17 cellular contexts compared by ENCODE assay signal in genomic region chr13:40772765-40773473, GRCh38. TPM values are rescaled to one million over a fixed set of nuclear protein-coding genes. Genes with fewer than 3 reads are reported as not detected.
DNase-seq lines count a peak whose midpoint lies in the region; TF ChIP-seq lines count a peak whose summit lies in the region.
"Had no signal": no experiment of that assay in that cellular context is flagged by ENCODE, and none has a peak within 500 bp of the region (broad histone marks: within the 10 kb centered on the region; RNA-seq: fewer than 3 reads in every experiment).

No MANE protein-coding gene starts in this region.

- no peaks in the 10 kb centered on the region for H3K27me3 Mint-ChIP-seq in activated CD4-positive, alpha-beta T cell treated with anti-CD3 and anti-CD28 coated beads, Interleukin-2, amount 10 ng/mL, durations not matched to agents 7 days and 5 days
- no peaks in the 10 kb centered on the region for H3K27me3 Mint-ChIP-seq in Caco-2 (ENCODE audit: insufficient read depth, unreplicated experiment)
- H3K27me3 Mint-ChIP-seq in activated naive CD8-positive, alpha-beta T cell: no peaks in the 10 kb centered on the region
- peaks cover 4% of the 10 kb centered on the region for H3K27me3 Mint-ChIP-seq in nephron (ENCODE audit: low read depth)

- DNase-seq in activated CD4-positive, alpha-beta T cell treated with anti-CD3 and anti-CD28 coated beads, Interleukin-2, amount 10 ng/mL, durations not matched to agents 7 days and 5 days: no peak
- no peak for DNase-seq in activated CD4-positive, alpha-beta T cell treated with anti-CD3 and anti-CD28 coated beads, Interleukin-2, amount 50 U/mL, for 48 hours
- peak; percentile 54 to 65 for DNase-seq in Caco-2
- DNase-seq in ACHN: no peak
- no peak for DNase-seq in KBM-7
- no peak for DNase-seq in NCI-H510A treated with DMSO at 0.1 percent for 48 hours (lab: John Stamatoyannopoulos, UW)
- DNase-seq: caudate nucleus, HCEC 1CT, heart left ventricle, NCI-H524 treated with DMSO at 0.1 percent for 48 hours, right cardiac atrium, substantia nigra, uterus had no signal

- no peak for TF ChIP-seq CTCF in Caco-2 (IDR thresholded peaks at IDR 0.05; ENCODE audit: insufficient read depth in 1 of 2, low read depth in 1 of 2, low read length in 1 of 2, severe bottlenecking in 1 of 2, unreplicated experiment in 1 of 2)
- no peak for TF ChIP-seq CTCF in nephron (IDR thresholded peaks at IDR 0.05; ENCODE audit: unreplicated experiment in 3 of 3)

- intact Hi-C loops in Caco-2 (cut with micrococcal nuclease; ENCODE audit: unreplicated experiment): loop anchor here (2.0 kb wide), 1 partner anchor 142 kb away; no protein-coding TSS in a partner anchor

- H3K4me1 ChIP-seq in Caco-2: peaks cover 25% of the 10 kb centered on the region
- H3K4me1 ChIP-seq: uterus had no signal

- H3K4me3 ChIP-seq in Caco-2 (ENCODE audit: low read depth, low read length): no peak overlapping the region
- H3K4me3 ChIP-seq: A549, BLaER1, heart left ventricle, uterus had no signal

- in situ Hi-C loops in ACHN (cut with HindIII; ENCODE audit: low pct_ligation_motif_present, low pct_unique_long_range_greater_than_20kb, low sequenced_read_pairs) (no loop called here), KBM-7 (cut with MboI; ENCODE audit: low pct_unique_long_range_greater_than_20kb, low sequenced_read_pairs) (no loop called here)

- H3K27me3 ChIP-seq in Caco-2 (replicated peaks; ENCODE audit: control insufficient read depth, insufficient read depth, low read length): no peaks in the 10 kb centered on the region
- H3K27me3 ChIP-seq: BLaER1, heart left ventricle, uterus had no signal

- no peaks in the 10 kb centered on the region for H3K9me3 Mint-ChIP-seq in activated CD4-positive, alpha-beta T cell treated with anti-CD3 and anti-CD28 coated beads, Interleukin-2, amount 10 ng/mL, durations not matched to agents 7 days and 5 days
- H3K9me3 Mint-ChIP-seq in Caco-2 (ENCODE audit: unreplicated experiment) (no peaks in the 10 kb centered on the region), nephron (no peaks in the 10 kb centered on the region)
- no peaks in the 10 kb centered on the region for H3K9me3 Mint-ChIP-seq in activated naive CD8-positive, alpha-beta T cell (ENCODE audit: low read depth)

- no peaks in the 10 kb centered on the region for H3K36me3 ChIP-seq in Caco-2 (ENCODE audit: control insufficient read depth, insufficient read depth, low read length)
- H3K36me3 ChIP-seq: BLaER1, heart left ventricle, uterus had no signal

- peak overlapping the region; percentile 61 for H3K27ac Mint-ChIP-seq in activated CD4-positive, alpha-beta T cell treated with anti-CD3 and anti-CD28 coated beads, Interleukin-2, amount 10 ng/mL, durations not matched to agents 7 days and 5 days
- H3K27ac Mint-ChIP-seq in Caco-2 (ENCODE audit: unreplicated experiment) (no peak overlapping the region), nephron (peak overlapping the region in 2 of 3 experiments; percentile 48 to 63)
- no peak overlapping the region for H3K27ac Mint-ChIP-seq in activated naive CD8-positive, alpha-beta T cell

- TSS peak; percentile 44 for BruUV-seq in Caco-2 (replicated peaks; lab: Mats Ljungman, UMichigan)

- no peaks in the 10 kb centered on the region for H3K9me3 ChIP-seq in Caco-2
- H3K9me3 ChIP-seq: A549, BLaER1, heart left ventricle, uterus had no signal

- POLR2A ChIA-PET in activated CD4-positive, alpha-beta T cell treated with anti-CD3 and anti-CD28 coated beads, Interleukin-2, amount 10 ng/mL, durations not matched to agents 7 days and 5 days (lab: Charles Lee): no interaction called here
- POLR2A ChIA-PET in Caco-2 (lab: Charles Lee): no interaction called here

- H3K36me3 Mint-ChIP-seq in activated CD4-positive, alpha-beta T cell treated with anti-CD3 and anti-CD28 coated beads, Interleukin-2, amount 10 ng/mL, durations not matched to agents 7 days and 5 days (ENCODE audit: low read depth): peaks cover 1% of the 10 kb centered on the region
- peaks cover 14% of the 10 kb centered on the region for H3K36me3 Mint-ChIP-seq in Caco-2 (ENCODE audit: insufficient read depth, unreplicated experiment)
- H3K36me3 Mint-ChIP-seq in activated naive CD8-positive, alpha-beta T cell: peaks cover 2% of the 10 kb centered on the region
- H3K36me3 Mint-ChIP-seq in nephron (ENCODE audit: low read depth): no peaks in the 10 kb centered on the region

- peak overlapping the region; percentile 51 for H3K4me3 Mint-ChIP-seq in activated CD4-positive, alpha-beta T cell treated with anti-CD3 and anti-CD28 coated beads, Interleukin-2, amount 10 ng/mL, durations not matched to agents 7 days and 5 days
- no peak overlapping the region for H3K4me3 Mint-ChIP-seq in Caco-2 (ENCODE audit: unreplicated experiment)
- peak overlapping the region; percentile 53 for H3K4me3 Mint-ChIP-seq in activated naive CD8-positive, alpha-beta T cell
- peak overlapping the region; percentile 61 to 79 (median 74) for H3K4me3 Mint-ChIP-seq in nephron

- CTCF ChIA-PET in activated CD4-positive, alpha-beta T cell treated with anti-CD3 and anti-CD28 coated beads, Interleukin-2, amount 10 ng/mL, durations not matched to agents 7 days and 5 days (lab: Charles Lee): no interaction called here
- CTCF ChIA-PET in Caco-2 (lab: Charles Lee): no interaction called here

- peaks cover 51% of the 10 kb centered on the region for H3K4me1 Mint-ChIP-seq in activated CD4-positive, alpha-beta T cell treated with anti-CD3 and anti-CD28 coated beads, Interleukin-2, amount 10 ng/mL, durations not matched to agents 7 days and 5 days
- H3K4me1 Mint-ChIP-seq in Caco-2 (ENCODE audit: low read depth, unreplicated experiment) (peaks cover 19% of the 10 kb centered on the region), nephron (peaks cover 11% of the 10 kb centered on the region)
- peaks cover 47% of the 10 kb centered on the region for H3K4me1 Mint-ChIP-seq in activated naive CD8-positive, alpha-beta T cell (ENCODE audit: low read depth)

RNA-seq across cellular contexts. Expression of gene MRPS31, which starts 1.9 kb away (rescaled TPM):
- 10 to 100 TPM; 32.3 to 36.2 TPM for total RNA-seq in activated CD4-positive, alpha-beta T cell treated with anti-CD3 and anti-CD28 coated beads, Interleukin-2, amount 10 ng/mL, durations not matched to agents 7 days and 5 days
- 34.4 and 37.0 TPM in 2 replicates for total RNA-seq in Caco-2 (2022)

RNA-seq across cellular contexts. Expression of gene SLC25A15, which starts 16.5 kb away (rescaled TPM):
- 10 to 100 TPM; 14.4 to 15.5 TPM for total RNA-seq in activated CD4-positive, alpha-beta T cell treated with anti-CD3 and anti-CD28 coated beads, Interleukin-2, amount 10 ng/mL, durations not matched to agents 7 days and 5 days
- 22.6 and 27.4 TPM in 2 replicates for total RNA-seq in Caco-2 (2022)

Comparison
In these comparisons a context has a peak if more than half of its experiments do, and no peak if none do; other contexts are left out.
1. DNase-seq: peak in Caco-2 (2 of 2); none in activated CD4-positive, alpha-beta T cell treated with anti-CD3 and anti-CD28 coated beads, Interleukin-2, amount 10 ng/mL, durations not matched to agents 7 days and 5 days (single experiment), activated CD4-positive, alpha-beta T cell treated with anti-CD3 and anti-CD28 coated beads, Interleukin-2, amount 50 U/mL, for 48 hours (0 of 2), ACHN (single experiment), KBM-7 (single experiment) and NCI-H510A treated with DMSO at 0.1 percent for 48 hours (single experiment).
2. H3K27ac Mint-ChIP-seq: peak in activated CD4-positive, alpha-beta T cell treated with anti-CD3 and anti-CD28 coated beads, Interleukin-2, amount 10 ng/mL, durations not matched to agents 7 days and 5 days (single experiment) and nephron (2 of 3); none in Caco-2 (single experiment) and activated naive CD8-positive, alpha-beta T cell (single experiment).